In the genomic region with DNA sequence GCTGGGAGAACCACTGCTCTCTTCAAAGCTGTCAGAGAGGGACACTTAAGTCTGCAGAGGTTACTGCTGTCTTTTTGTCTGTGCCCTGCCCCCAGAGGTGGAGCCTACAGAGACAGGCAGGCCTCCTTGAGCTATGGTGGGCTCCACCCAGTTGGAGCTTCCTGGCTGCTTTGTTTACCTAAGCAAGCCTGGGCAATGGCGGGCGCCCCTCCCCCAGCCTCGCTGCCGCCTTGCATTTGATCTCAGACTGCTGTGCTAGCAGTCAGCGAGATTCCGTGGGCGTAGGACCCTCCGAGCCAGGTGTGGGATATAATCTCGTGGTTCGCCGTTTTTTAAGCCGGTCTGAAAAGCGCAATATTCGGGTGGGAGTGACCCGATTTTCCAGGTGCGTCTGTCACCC, we compare ENCODE assay signal across 11 cellular contexts. TPM values are rescaled to one million over a fixed set of nuclear protein-coding genes. Genes with fewer than 3 reads are reported as not detected.
"Had no signal": no experiment of that assay in that cellular context is flagged by ENCODE, and none has a peak within 500 bp of the region (broad histone marks: within the 10 kb centered on the region; RNA-seq: fewer than 3 reads in every experiment).

No MANE protein-coding gene starts in this region.

RNA-seq across cellular contexts. Expression of gene CD86, which starts 7.9 kb away (rescaled TPM):
- total RNA-seq: activated naive CD4-positive, alpha-beta T cell treated with anti-CD3 and anti-CD28 coated beads for 36 hours; ascending aorta; astrocyte; cardiac muscle cell; chondrocyte had no signal
- polyA plus RNA-seq: cardiac muscle cell had no signal

RNA-seq across cellular contexts. Expression of gene ILDR1, which starts 25.2 kb away (rescaled TPM):
- total RNA-seq: activated naive CD4-positive, alpha-beta T cell treated with anti-CD3 and anti-CD28 coated beads for 36 hours; activated naive CD4-positive, alpha-beta T cell treated with anti-CD3 and anti-CD28 coated beads, Interleukin-2, amount 50 U/mL, for 72 hours; activated naive CD8-positive, alpha-beta T cell treated with anti-CD3 and anti-CD28 coated beads for 36 hours; activated naive CD8-positive, alpha-beta T cell treated with anti-CD3 and anti-CD28 coated beads, Interleukin-2, amount 10 ng/mL, durations not matched to agents 7 days and 5 days; aorta; ascending aorta; astrocyte; cardiac septum; cerebellum; chondrocyte had no signal
- polyA plus RNA-seq: cardiac muscle cell had no signal
